In the genomic region with DNA sequence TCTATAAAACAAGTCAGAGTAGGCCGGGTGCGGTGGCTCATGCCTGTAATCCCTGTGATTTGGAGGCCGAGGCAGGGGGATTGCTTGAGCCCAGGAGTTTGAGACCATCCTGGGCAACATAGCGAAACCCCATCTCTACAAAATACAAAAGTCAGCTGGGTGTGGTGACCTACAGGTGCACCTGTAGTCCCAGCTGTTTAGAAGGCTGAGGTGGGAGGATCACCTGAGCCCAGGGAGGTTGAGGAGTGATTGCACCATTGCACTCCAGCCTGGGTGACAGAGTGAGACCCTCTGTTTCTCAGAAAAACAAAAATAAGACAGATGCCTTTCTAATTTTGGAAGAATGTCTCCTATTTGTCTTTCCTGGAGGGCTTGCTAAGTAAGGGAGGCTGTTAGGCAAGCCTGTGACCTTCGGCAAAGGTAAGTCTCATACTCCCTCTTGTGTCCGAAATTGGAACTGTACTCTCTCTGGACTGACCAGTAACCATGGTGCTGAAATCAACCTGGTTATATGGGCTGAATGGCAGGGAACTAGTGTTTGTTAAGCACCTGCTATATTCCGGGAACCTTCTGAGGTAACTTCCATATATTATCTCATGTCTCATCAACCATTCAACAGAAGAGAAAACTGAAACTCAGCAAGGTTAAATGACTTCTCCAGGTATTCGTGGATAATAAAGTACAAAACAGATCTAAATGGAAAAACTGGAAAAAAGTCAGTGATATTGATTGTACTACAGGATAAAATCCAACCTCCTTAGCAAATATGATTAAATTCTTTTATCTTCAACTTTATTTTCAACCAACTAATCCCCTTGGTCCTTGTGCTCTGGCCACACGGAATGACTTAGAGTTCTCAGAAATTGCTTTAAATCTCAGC, we compare ENCODE assay signal across 8 cellular contexts. TPM values are rescaled to one million over a fixed set of nuclear protein-coding genes. Genes with fewer than 3 reads are reported as not detected.
DNase-seq lines count a peak whose midpoint lies in the region; ATAC-seq, FAIRE-seq and TF ChIP-seq lines count a peak whose summit lies in the region.

No MANE protein-coding gene starts in this region.

- DNase-seq in Caki2 (ENCODE audit: low read depth), result peak; percentile 69
- peak; percentile 83 for DNase-seq in HTR-8/SVneo (ENCODE audit: insufficient read length, low spot score)
- DNase-seq in NCI-H82 (lab: John Stamatoyannopoulos, UW), result peak; percentile 97
- peak; percentile 26 for DNase-seq in activated CD8-positive, alpha-beta memory T cell treated with anti-CD3 and anti-CD28 coated beads, Interleukin-2, amount 50 U/mL, for 1 hour (ENCODE audit: extremely low read depth)
- DNase-seq in fibroblast of villous mesenchyme (ENCODE audit: low read depth), result peak; percentile 91

- no peaks in the 10 kb centered on the region for H3K9me3 ChIP-seq in neutrophil

- no peak overlapping the region for H3K27ac ChIP-seq in neutrophil

- ATAC-seq in GM19372 (IDR thresholded peaks at IDR 0.05; ENCODE audit: low read depth, unreplicated experiment) (peak; percentile 51), GM18505 (IDR thresholded peaks at IDR 0.05; ENCODE audit: unreplicated experiment) (no peak)

- TF ChIP-seq CTCF in fibroblast of villous mesenchyme (IDR thresholded peaks at IDR 0.05; ENCODE audit: insufficient read depth, low read depth, low read length), result peak; percentile 93
- TF ChIP-seq CTCF in neutrophil (IDR thresholded peaks at IDR 0.05), result peak; percentile 71

- H3K36me3 ChIP-seq in neutrophil, result no peaks in the 10 kb centered on the region

- H3K4me3 ChIP-seq in fibroblast of villous mesenchyme (ENCODE audit: low read depth, low read length), result no peak overlapping the region
- no peak overlapping the region for H3K4me3 ChIP-seq in neutrophil (ENCODE audit: low read depth in 1 of 2, low read length in 1 of 2)

- in situ Hi-C loops in Caki2 (cut with HindIII; ENCODE audit: low pct_unique_long_range_greater_than_20kb, low sequenced_read_pairs), result no loop called here

- FAIRE-seq in HTR-8/SVneo (lab: Jason Lieb, UNC), result peak; percentile 36

- peaks cover 38% of the 10 kb centered on the region for H3K27me3 ChIP-seq in neutrophil

- TF ChIP-seq POLR2A in GM18505 (IDR thresholded peaks at IDR 0.05; ENCODE audit: borderline replicate concordance, extremely low read depth, insufficient read depth, insufficient read length), result no peak

- no peaks in the 10 kb centered on the region for H3K4me1 ChIP-seq in neutrophil (ENCODE audit: control insufficient read depth in 1 of 2, insufficient read depth in 1 of 2, low read depth in 1 of 2, low read length in 1 of 2)

RNA-seq across cellular contexts. Expression of a gene that starts 11.8 kb away (rescaled TPM):
- total RNA-seq in Caki2 (2014; rRNA removed; shearing (Covaris generic); ENCODE audit: low replicate concordance), result 1.5 and 2.4 TPM in 2 replicates
- total RNA-seq in fibroblast of villous mesenchyme, result 58.9 and 77.3 TPM in 2 replicates

RNA-seq across cellular contexts. Expression of a gene that starts 31.3 kb away (rescaled TPM):
- total RNA-seq in Caki2 (2014; rRNA removed; shearing (Covaris generic); ENCODE audit: low replicate concordance), result 23.1 and 28.4 TPM in 2 replicates
- 13.0 and 18.7 TPM in 2 replicates for total RNA-seq in fibroblast of villous mesenchyme

RNA-seq across cellular contexts. Expression of a gene that starts 52.7 kb away (rescaled TPM):
- 46.5 and 49.6 TPM in 2 replicates for total RNA-seq in Caki2 (2014; rRNA removed; shearing (Covaris generic); ENCODE audit: low replicate concordance)
- total RNA-seq in fibroblast of villous mesenchyme, result 44.8 and 57.0 TPM in 2 replicates

RNA-seq across cellular contexts. Expression of a gene that starts 53.8 kb away (rescaled TPM):
- 53.2 and 56.0 TPM in 2 replicates for total RNA-seq in Caki2 (2014; rRNA removed; shearing (Covaris generic); ENCODE audit: low replicate concordance)
- 66.0 and 76.4 TPM in 2 replicates for total RNA-seq in fibroblast of villous mesenchyme

Comparison
In these comparisons a context has a peak if more than half of its experiments do, and no peak if none do; other contexts are left out.
1. DNase-seq: peak in every context shown above with its lines; median percentile 97 in NCI-H82; 91 in fibroblast of villous mesenchyme; 83 in HTR-8/SVneo; 69 in Caki2; 26 in activated CD8-positive, alpha-beta memory T cell treated with anti-CD3 and anti-CD28 coated beads, Interleukin-2, amount 50 U/mL, for 1 hour.
2. RNA of a gene that starts 11.8 kb away (total RNA-seq): 58.9 to 77.3 TPM in fibroblast of villous mesenchyme; 1.5 to 2.4 TPM in Caki2; every median in the first group is over 10 times any median in the second.